8 cellular contexts compared by ENCODE assay signal in the genomic region with DNA sequence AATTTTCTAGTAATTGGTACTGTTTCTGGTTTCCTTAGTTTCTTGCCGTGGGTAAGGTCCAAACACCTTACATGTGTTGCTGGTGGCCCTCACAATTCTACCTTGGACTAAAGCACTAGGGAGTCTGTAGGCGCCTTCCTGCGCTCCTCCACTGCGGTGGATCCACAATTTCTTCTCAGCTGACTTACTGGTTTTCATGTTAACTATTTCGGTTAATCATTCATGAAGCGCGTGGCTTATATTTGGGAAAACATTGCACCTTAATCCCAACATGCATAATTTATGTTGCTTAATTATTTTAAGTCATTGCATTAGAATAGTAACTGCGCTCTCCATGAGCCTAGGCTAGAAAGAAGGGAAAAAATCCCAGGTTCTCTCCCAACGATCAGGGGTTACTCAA. TPM values are rescaled to one million over a fixed set of nuclear protein-coding genes. Genes with fewer than 3 reads are reported as not detected.
DNase-seq lines count a peak whose midpoint lies in the region; ATAC-seq, FAIRE-seq and TF ChIP-seq lines count a peak whose summit lies in the region.

No MANE protein-coding gene starts in this region.

- peak overlapping the region; percentile 83 for H3K4me3 ChIP-seq in AG10803 (ENCODE audit: low read length)

- H3K4me1 Mint-ChIP-seq in brain, result peaks cover 53% of the 10 kb centered on the region

- no peak for FAIRE-seq in urothelium cell line (lab: Jason Lieb, UNC)

- H3K9me3 Mint-ChIP-seq in brain, result no peaks in the 10 kb centered on the region

- ATAC-seq in HG02588 (IDR thresholded peaks at IDR 0.05; ENCODE audit: unreplicated experiment), result no peak
- ATAC-seq in GM21737 (IDR thresholded peaks at IDR 0.05; ENCODE audit: unreplicated experiment), result no peak

- peaks cover 6% of the 10 kb centered on the region for H3K27me3 Mint-ChIP-seq in brain

- no peak for TF ChIP-seq CTCF in AG10803 (conservative IDR thresholded peaks at IDR 0.05; ENCODE audit: low read length)
- no peak for TF ChIP-seq CTCF in brain (conservative IDR thresholded peaks at IDR 0.05)

- DNase-seq in AG10803 (ENCODE audit: low read depth) (no peak), HuH-7 (ENCODE audit: low spot score) (peak; percentile 28), medulla oblongata (ENCODE audit: extremely low spot score) (peak; percentile 12), urothelium cell line (ENCODE audit: low spot score) (peak; percentile 4), MV-4-11 (lab: John Stamatoyannopoulos, UW) (no peak)

- H3K27ac Mint-ChIP-seq in brain, result peak overlapping the region; percentile 94 to 98 (median 97)

- no peaks in the 10 kb centered on the region for H3K36me3 Mint-ChIP-seq in brain

- H3K4me3 Mint-ChIP-seq in brain, result peak overlapping the region; percentile 91 to 96 (median 92)

RNA-seq across cellular contexts. Expression of a gene that starts 37.7 kb away (rescaled TPM):
- 68.9 TPM for polyA plus RNA-seq in brain (ENCODE audit: insufficient read depth, low read depth, low replicate concordance)

Comparison
In these comparisons a context has a peak if more than half of its experiments do, and no peak if none do; other contexts are left out.
1. DNase-seq: peak in HuH-7 (single experiment), medulla oblongata (single experiment) and urothelium cell line (single experiment); none in AG10803 (single experiment) and MV-4-11 (single experiment).